20 cellular contexts compared by ENCODE assay signal in genomic region chr2:195496991-195497390, GRCh38.
A peak's percentile ranks its signal among the peaks of the same experiment; 100 is the strongest.
DNase-seq lines count a peak whose midpoint lies in the region; ATAC-seq, FAIRE-seq and TF ChIP-seq lines count a peak whose summit lies in the region.
"Had no signal": no experiment of that assay in that cellular context is flagged by ENCODE, and none has a peak within 500 bp of the region (broad histone marks: within the 10 kb centered on the region; RNA-seq: fewer than 3 reads in every experiment).

No MANE protein-coding gene starts in this region.

- peak; percentile 36 for FAIRE-seq in GM12892 (lab: Jason Lieb, UNC)
- FAIRE-seq in GM12878 (lab: Jason Lieb, UNC): peak; percentile 13
- FAIRE-seq: A204.1, D721Med, GM19239, H1, K562 had no signal

- TF ChIP-seq POLR2A in GM12892 (IDR thresholded peaks at IDR 0.05; ENCODE audit: low read depth, low read length): no peak
- TF ChIP-seq POLR2A in GM12878 (IDR thresholded peaks at IDR 0.05; ENCODE audit: low read depth, low read length): no peak

- BruUV-seq in GM12878 (replicated peaks; lab: Mats Ljungman, UMichigan): no TSS peak

- H3K9ac ChIP-seq in DND-41 (ENCODE audit: low read depth, low read length) (peak overlapping the region; percentile 60; the same call in 1 of the 2 replicates), GM12878 (ENCODE audit: control insufficient read depth, insufficient read depth, low read length) (no peak overlapping the region)

- no peak overlapping the region for H3K4me3 Mint-ChIP-seq in stimulated activated effector memory CD8-positive, alpha-beta T cell treated with anti-CD3 and anti-CD28 coated beads, Interleukin-12 subunit alpha, Interleukin-12 subunit beta, amount 100 ng/mL, for 72 hours
- H3K4me3 Mint-ChIP-seq: CD4-positive, alpha-beta T cell; H9 had no signal

- H3K27ac ChIP-seq in DND-41 (ENCODE audit: low read length): peak overlapping the region; percentile 100
- H3K27ac ChIP-seq in GM12878 (ENCODE audit: control insufficient read depth, insufficient read depth): no peak overlapping the region
- H3K27ac ChIP-seq: HL-60 had no signal

- no peak for TF ChIP-seq RAD21 in GM12878 (IDR thresholded peaks at IDR 0.05; ENCODE audit: insufficient read depth, low read depth, low read length)

- H4K20me1 ChIP-seq in DND-41 (ENCODE audit: insufficient read depth, low read length) (no peaks in the 10 kb centered on the region), GM12878 (ENCODE audit: control insufficient read depth, insufficient read depth) (no peaks in the 10 kb centered on the region)

- H3K36me3 ChIP-seq in DND-41 (ENCODE audit: insufficient read depth, low read length) (no peaks in the 10 kb centered on the region), GM12878 (ENCODE audit: control insufficient read depth in 2 of 2, insufficient read depth in 2 of 2, low read length in 1 of 2) (no peaks in the 10 kb centered on the region)
- H3K36me3 ChIP-seq: BE2C had no signal

- H3K27ac Mint-ChIP-seq in stimulated activated effector memory CD8-positive, alpha-beta T cell treated with anti-CD3 and anti-CD28 coated beads, Interleukin-12 subunit alpha, Interleukin-12 subunit beta, amount 100 ng/mL, for 72 hours: peak overlapping the region; percentile 23
- H3K27ac Mint-ChIP-seq: CD4-positive, alpha-beta T cell; H9 had no signal

- H3K9me3 ChIP-seq in DND-41 (ENCODE audit: insufficient read depth, low read length, severe bottlenecking) (peaks cover 4% of the 10 kb centered on the region), GM12878 (replicated peaks; ENCODE audit: control insufficient read depth, insufficient read depth, low read length) (peaks cover 2% of the 10 kb centered on the region; the same call in 2 of the 3 replicates)
- H3K9me3 ChIP-seq: BE2C, Caco-2 had no signal

- no peak for ATAC-seq in DND-41 (ENCODE audit: insufficient read depth, low read depth)
- no peak for ATAC-seq in GM12878
- no peak for ATAC-seq in stimulated activated effector memory CD8-positive, alpha-beta T cell treated with anti-CD3 and anti-CD28 coated beads, Interleukin-12 subunit alpha, Interleukin-12 subunit beta, amount 100 ng/mL, for 72 hours
- ATAC-seq: K562 had no signal

- WGBS in GM12878 (ENCODE audit: insufficient coverage, insufficient replicate concordance, low lambda C conversion rate, missing lambda C conversion rate): 10% methylated on average over 2 of the region's 2 CpGs

- in situ Hi-C loops in GM12878 (cut with MboI): loop anchor here (10.0 kb wide), 1 partner anchor 158 kb away; the partner anchor contains the start of gene SLC39A10

- POLR2A ChIA-PET in GM12878 (lab: Charles Lee): interaction anchor here (1.3 kb wide), 1 partner anchor 163 kb away, joined by 3 read pairs; no protein-coding TSS in a partner anchor

- H3K4me1 Mint-ChIP-seq in stimulated activated effector memory CD8-positive, alpha-beta T cell treated with anti-CD3 and anti-CD28 coated beads, Interleukin-12 subunit alpha, Interleukin-12 subunit beta, amount 100 ng/mL, for 72 hours: peaks cover 5% of the 10 kb centered on the region
- H3K4me1 Mint-ChIP-seq: H9 had no signal

- RAD21 ChIA-PET in GM12878 (lab: Charles Lee; ENCODE audit: unreplicated experiment): interaction anchor here (1.3 to 8.8 kb wide), 7 partner anchors 64 to 177 kb away, joined by 4 to 124 read pairs (median 17); partner anchors contain the start of gene SLC39A10

- H3K27me3 ChIP-seq in DND-41 (ENCODE audit: insufficient read depth, low read length, poor library complexity): no peaks in the 10 kb centered on the region
- no peaks in the 10 kb centered on the region for H3K27me3 ChIP-seq in GM12878 (replicated peaks in 1 of 2; ENCODE audit: control insufficient read depth in 2 of 2, insufficient read depth in 2 of 2, low read length in 1 of 2)
- H3K27me3 ChIP-seq: BE2C had no signal

- TF ChIP-seq EP300 in GM12878 (IDR thresholded peaks at IDR 0.05; ENCODE audit: borderline replicate concordance in 1 of 2, control insufficient read depth in 1 of 2, low read depth in 2 of 2, low read length in 2 of 2): no peak

- H3K4me1 ChIP-seq in DND-41 (ENCODE audit: insufficient read depth, low read length) (peaks cover 75% of the 10 kb centered on the region), GM12878 (ENCODE audit: control insufficient read depth, insufficient read depth, low read length) (no peaks in the 10 kb centered on the region)
- H3K4me1 ChIP-seq: Caco-2 had no signal

- no peak overlapping the region for H2AFZ ChIP-seq in DND-41 (ENCODE audit: low read depth, low read length)
- H2AFZ ChIP-seq in GM12878 (ENCODE audit: control insufficient read depth, low read depth, low read length): no peak overlapping the region

- TF ChIP-seq CTCF in DND-41 (IDR thresholded peaks at IDR 0.05; ENCODE audit: borderline replicate concordance, extremely low read depth, low read length, poor library complexity, severe bottlenecking) (no peak), GM12878 (IDR thresholded peaks at IDR 0.05 in 2 of 3, conservative IDR thresholded peaks at IDR 0.05 in 1 of 3; ENCODE audit: control insufficient read depth in 2 of 3, extremely low read depth in 1 of 3, insufficient read depth in 1 of 3, low read depth in 3 of 3, low read length in 3 of 3) (no peak)

- H3K4me3 ChIP-seq in DND-41 (ENCODE audit: low read depth in 1 of 2, low read length in 2 of 2) (no peak overlapping the region), GM12878 (no peak overlapping the region)
- H3K4me3 ChIP-seq: K562 had no signal

- no peaks in the 10 kb centered on the region for H3K79me2 ChIP-seq in DND-41 (ENCODE audit: insufficient read depth, low read length)
- no peaks in the 10 kb centered on the region for H3K79me2 ChIP-seq in GM12878 (ENCODE audit: control insufficient read depth, insufficient read depth, low read length)

- no peak for DNase-seq in DND-41
- DNase-seq in GM12892 (ENCODE audit: insufficient read length): no peak
- DNase-seq in GM12878 (ENCODE audit: low read depth, low spot score): no peak
- no peak for DNase-seq in stimulated activated effector memory CD8-positive, alpha-beta T cell treated with anti-CD3 and anti-CD28 coated beads, Interleukin-12 subunit alpha, Interleukin-12 subunit beta, amount 100 ng/mL, for 72 hours (ENCODE audit: low spot score in 2 of 2)
- no peak for DNase-seq in SIG-M5 (lab: John Stamatoyannopoulos, UW)
- no peak for DNase-seq in RKO (ENCODE audit: low spot score)
- DNase-seq in NCI-H1105 (lab: John Stamatoyannopoulos, UW): no peak
- DNase-seq: ACHN; BE2C; C1 segment of cervical spinal cord; Caco-2; CD4-positive, alpha-beta T cell; GF-D8; H9 had no signal

- H3K4me2 ChIP-seq in DND-41 (ENCODE audit: insufficient read depth, low read length): no peak overlapping the region
- H3K4me2 ChIP-seq in GM12878 (ENCODE audit: control insufficient read depth, insufficient read depth): no peak overlapping the region

- no peaks in the 10 kb centered on the region for H3K9me3 Mint-ChIP-seq in stimulated activated effector memory CD8-positive, alpha-beta T cell treated with anti-CD3 and anti-CD28 coated beads, Interleukin-12 subunit alpha, Interleukin-12 subunit beta, amount 100 ng/mL, for 72 hours
- H3K9me3 Mint-ChIP-seq: CD4-positive, alpha-beta T cell; H9 had no signal

- CTCF ChIA-PET in GM12878 (lab: Yijun Ruan, JAX): interaction anchor here (0.9 to 7.3 kb wide), 8 partner anchors 10 to 168 kb away, joined by 3 to 99 read pairs (median 18); no protein-coding TSS in a partner anchor

- intact Hi-C loops in GM12878 (cut with micrococcal nuclease; ENCODE audit: unreplicated experiment): no loop called here

- no peaks in the 10 kb centered on the region for H3K36me3 Mint-ChIP-seq in stimulated activated effector memory CD8-positive, alpha-beta T cell treated with anti-CD3 and anti-CD28 coated beads, Interleukin-12 subunit alpha, Interleukin-12 subunit beta, amount 100 ng/mL, for 72 hours

- SMC1A ChIA-PET in GM12878 (lab: Charles Lee; ENCODE audit: uncharacterized antibody, unreplicated experiment): interaction anchor here (0.6 to 6.1 kb wide), 10 partner anchors 9 to 572 kb away, joined by 3 to 91 read pairs (median 12); partner anchors contain the start of gene DNAH7

TF ChIP-seq in GM12878, 131 proteins besides CTCF, POLR2A, EP300 and RAD21 (continues in another document):
- TF ChIP-seq SMAD5 (IDR thresholded peaks at IDR 0.05; ENCODE audit: low read depth) (no peak), TARDBP (IDR thresholded peaks at IDR 0.05; ENCODE audit: borderline replicate concordance) (no peak), POLR2AphosphoS2 (IDR thresholded peaks at IDR 0.05; ENCODE audit: low read depth, low read length) (no peak), NR2F1 (conservative IDR thresholded peaks at IDR 0.05) (no peak), ZNF592 (IDR thresholded peaks at IDR 0.05) (no peak), NR2C2 (IDR thresholded peaks at IDR 0.05; ENCODE audit: borderline replicate concordance, control insufficient read depth, insufficient read length, low read depth) (no peak), DPF2 (IDR thresholded peaks at IDR 0.05) (no peak), HDAC6 (IDR thresholded peaks at IDR 0.05; ENCODE audit: unreplicated experiment) (no peak)
